Comparison of ENCODE assay signal across 11 cellular contexts in the genomic region with DNA sequence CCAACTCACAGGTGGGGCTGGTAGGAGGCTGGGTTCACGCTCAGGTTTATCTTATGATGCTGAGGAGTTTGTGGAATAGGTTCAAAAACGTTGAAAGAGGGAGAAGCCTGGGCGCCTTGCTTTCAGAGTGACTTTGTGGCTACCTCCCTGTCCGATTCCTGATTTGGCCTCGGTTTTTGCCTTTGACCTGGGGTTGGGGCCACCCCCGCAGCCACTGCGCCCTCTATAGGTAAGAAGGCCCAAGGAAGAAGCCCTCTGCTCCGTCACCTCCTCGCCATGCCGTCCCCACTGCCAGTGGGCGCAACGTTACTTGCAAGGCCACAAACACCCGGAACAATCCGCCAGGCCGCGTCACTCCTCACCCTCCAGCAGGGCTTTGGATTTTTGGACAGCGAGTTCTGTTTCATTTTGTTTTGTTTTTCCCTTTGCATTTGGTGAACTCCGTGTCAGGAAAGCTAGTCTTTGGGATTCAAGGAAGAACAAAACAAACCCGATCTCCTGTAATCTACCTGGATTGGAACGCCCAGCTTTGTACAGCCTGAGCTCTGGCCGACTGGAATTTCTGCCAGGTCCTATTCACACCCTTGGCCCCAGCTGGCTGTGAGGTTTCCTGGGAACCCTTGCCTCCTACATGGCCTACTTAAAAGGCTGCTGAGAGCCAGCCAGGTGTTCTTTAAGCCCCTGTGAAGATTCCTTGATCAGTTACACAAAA.
DNase-seq lines count a peak whose midpoint lies in the region; ATAC-seq, FAIRE-seq and TF ChIP-seq lines count a peak whose summit lies in the region.
"Had no signal": no experiment of that assay in that cellular context is flagged by ENCODE, and none has a peak within 500 bp of the region (broad histone marks: within the 10 kb centered on the region; RNA-seq: fewer than 3 reads in every experiment).

No MANE protein-coding gene starts in this region.

- DNase-seq in D721Med (ENCODE audit: insufficient read length, low spot score) (no peak), GM23338 (ENCODE audit: low spot score) (peak; percentile 88), GM12878 (ENCODE audit: low read depth, low spot score) (no peak), NCI-H524 treated with DMSO at 0.1 percent for 48 hours (lab: John Stamatoyannopoulos, UW) (no peak), DMS 273 (lab: John Stamatoyannopoulos, UW; ENCODE audit: unreplicated experiment) (no peak), medulla oblongata (ENCODE audit: extremely low spot score) (no peak)
- DNase-seq: activated CD4-positive, alpha-beta T cell treated with anti-CD3 and anti-CD28 coated beads, Interleukin-2, amount 10 ng/mL, durations not matched to agents 7 days and 5 days; amniotic stem cell; mesenchymal stem cell had no signal

- H3K27ac Mint-ChIP-seq in GM23338 = 0 out of 2 replicates have a peak overlapping the region, but pooled peaks have one; percentile 57
- H3K27ac Mint-ChIP-seq: activated CD4-positive, alpha-beta T cell treated with anti-CD3 and anti-CD28 coated beads, Interleukin-2, amount 10 ng/mL, durations not matched to agents 7 days and 5 days had no signal

- TF ChIP-seq EP300 in GM12878 (IDR thresholded peaks at IDR 0.05; ENCODE audit: borderline replicate concordance in 1 of 2, control insufficient read depth in 1 of 2, low read depth in 2 of 2, low read length in 2 of 2) = no peak

- peaks cover 18% of the 10 kb centered on the region for H3K4me1 Mint-ChIP-seq in GM23338
- H3K4me1 Mint-ChIP-seq: activated CD4-positive, alpha-beta T cell treated with anti-CD3 and anti-CD28 coated beads, Interleukin-2, amount 10 ng/mL, durations not matched to agents 7 days and 5 days had no signal

- H3K27ac ChIP-seq in GM23338 (ENCODE audit: low read depth) = peak overlapping the region; percentile 72; the same call in 1 of the 2 replicates
- H3K27ac ChIP-seq in GM12878 (ENCODE audit: control insufficient read depth, insufficient read depth) = no peak overlapping the region

- peak; percentile 25 for TF ChIP-seq CTCF in D721Med (IDR thresholded peaks at IDR 0.05; ENCODE audit: insufficient read depth, missing control alignments)
- TF ChIP-seq CTCF in GM23338 (conservative IDR thresholded peaks at IDR 0.05; ENCODE audit: low read depth in 2 of 2) = peak; percentile 70 to 84
- peak; percentile 40 to 58 (median 49) for TF ChIP-seq CTCF in GM12878 (IDR thresholded peaks at IDR 0.05 in 2 of 3, conservative IDR thresholded peaks at IDR 0.05 in 1 of 3; ENCODE audit: control insufficient read depth in 2 of 3, extremely low read depth in 1 of 3, insufficient read depth in 1 of 3, low read depth in 3 of 3, low read length in 3 of 3)

- TF ChIP-seq POLR2A in GM12878 (IDR thresholded peaks at IDR 0.05; ENCODE audit: low read depth, low read length) = no peak

- H3K4me3 ChIP-seq in GM23338 (no peak overlapping the region), GM12878 (no peak overlapping the region), mucosa of stomach (ENCODE audit: low read length) (peak overlapping the region; percentile 7)

- POLR2A ChIA-PET in GM12878 (lab: Charles Lee) = no interaction called here

- no peaks in the 10 kb centered on the region for H3K9me3 ChIP-seq in GM12878 (replicated peaks; ENCODE audit: control insufficient read depth, insufficient read depth, low read length)
- H3K9me3 ChIP-seq in mucosa of stomach (ENCODE audit: control insufficient read depth, low read length) = no peaks in the 10 kb centered on the region

- no peaks in the 10 kb centered on the region for H3K9me2 ChIP-seq in GM23338 (ENCODE audit: insufficient read depth)

- RAD21 ChIA-PET in GM12878 (lab: Charles Lee; ENCODE audit: unreplicated experiment) = interaction anchor here (1.6 kb wide), 1 partner anchor 178 kb away, joined by 3 read pairs; the partner anchor contains the start of gene CBX8

- 31% methylated on average over 21 of the region's 21 CpGs for WGBS in GM12878 (ENCODE audit: insufficient coverage, insufficient replicate concordance, low lambda C conversion rate, missing lambda C conversion rate)

- H3K4me1 ChIP-seq in GM23338 (ENCODE audit: insufficient read depth) = peaks cover 10% of the 10 kb centered on the region
- no peaks in the 10 kb centered on the region for H3K4me1 ChIP-seq in GM12878 (ENCODE audit: control insufficient read depth, insufficient read depth, low read length)
- H3K4me1 ChIP-seq in mucosa of stomach (ENCODE audit: control insufficient read depth, insufficient read depth, low read length) = peaks cover 19% of the 10 kb centered on the region

- peak; percentile 87 for ATAC-seq in GM23338
- ATAC-seq in GM12878 = peak; percentile 56
- ATAC-seq in HG03469 (IDR thresholded peaks at IDR 0.05; ENCODE audit: unreplicated experiment) = no peak

- H3K4me3 Mint-ChIP-seq in GM23338 = no peak overlapping the region
- H3K4me3 Mint-ChIP-seq: activated CD4-positive, alpha-beta T cell treated with anti-CD3 and anti-CD28 coated beads, Interleukin-2, amount 10 ng/mL, durations not matched to agents 7 days and 5 days had no signal

- H3F3A ChIP-seq in GM23338 (replicated peaks; ENCODE audit: low read depth) = peaks cover 19% of the 10 kb centered on the region; the same call in 1 of the 2 replicates

- H3K27me3 ChIP-seq in GM23338 (ENCODE audit: insufficient read depth) = no peaks in the 10 kb centered on the region
- peaks cover 5 to 8% of the 10 kb centered on the region in 2 experiments; a peak in 3 of 4 replicates for H3K27me3 ChIP-seq in GM12878 (replicated peaks in 1 of 2; ENCODE audit: control insufficient read depth in 2 of 2, insufficient read depth in 2 of 2, low read length in 1 of 2)
- no peaks in the 10 kb centered on the region for H3K27me3 ChIP-seq in mucosa of stomach (ENCODE audit: control insufficient read depth, insufficient read depth, low read length)

- in situ Hi-C loops in GM12878 (cut with MboI) = loop anchor here (5.0 kb wide), 1 partner anchor 188 kb away; no protein-coding TSS in a partner anchor

- no TSS peak for BruUV-seq in GM12878 (replicated peaks; lab: Mats Ljungman, UMichigan)

- H3K4me2 ChIP-seq in GM23338 (no peak overlapping the region), GM12878 (ENCODE audit: control insufficient read depth, insufficient read depth) (no peak overlapping the region)

- H3K36me3 Mint-ChIP-seq in GM23338 (ENCODE audit: low read depth) = peaks cover 11% of the 10 kb centered on the region

- H3K9me3 Mint-ChIP-seq in GM23338 = no peaks in the 10 kb centered on the region
- H3K9me3 Mint-ChIP-seq: activated CD4-positive, alpha-beta T cell treated with anti-CD3 and anti-CD28 coated beads, Interleukin-2, amount 10 ng/mL, durations not matched to agents 7 days and 5 days had no signal

- FAIRE-seq in D721Med (lab: Jason Lieb, UNC) (no peak), GM12878 (lab: Jason Lieb, UNC) (no peak)

- H3K79me2 ChIP-seq in GM23338 (replicated peaks; ENCODE audit: insufficient read depth) = peaks cover 19% of the 10 kb centered on the region
- no peaks in the 10 kb centered on the region for H3K79me2 ChIP-seq in GM12878 (ENCODE audit: control insufficient read depth, insufficient read depth, low read length)

- CTCF ChIA-PET in GM12878 (lab: Yijun Ruan, JAX) = interaction anchor here (0.7 to 2.0 kb wide), 11 partner anchors 9 to 230 kb away, joined by 3 to 8 read pairs (median 3); no protein-coding TSS in a partner anchor

- SMC1A ChIA-PET in GM12878 (lab: Charles Lee; ENCODE audit: uncharacterized antibody, unreplicated experiment) = no interaction called here

- intact Hi-C loops in GM12878 (cut with micrococcal nuclease; ENCODE audit: unreplicated experiment) = loop anchor here (2.0 to 10.0 kb wide), 2 partner anchors 130 to 228 kb away; no protein-coding TSS in a partner anchor

- H4K20me1 ChIP-seq in GM23338 (replicated peaks; ENCODE audit: insufficient read depth) (peaks cover 5% of the 10 kb centered on the region; the same call in 1 of the 2 replicates), GM12878 (ENCODE audit: control insufficient read depth, insufficient read depth) (no peaks in the 10 kb centered on the region)

- H2AFZ ChIP-seq in GM23338 (no peak overlapping the region), GM12878 (ENCODE audit: control insufficient read depth, low read depth, low read length) (no peak overlapping the region)

- H3K36me3 ChIP-seq in GM23338 (ENCODE audit: insufficient read depth) (peaks cover 3% of the 10 kb centered on the region; the same call in 1 of the 2 replicates), GM12878 (ENCODE audit: control insufficient read depth in 2 of 2, insufficient read depth in 2 of 2, low read length in 1 of 2) (no peaks in the 10 kb centered on the region), mucosa of stomach (ENCODE audit: control insufficient read depth, insufficient read depth, low read length) (no peaks in the 10 kb centered on the region)

- peak; percentile 31; the same call in 1 of the 2 replicates for TF ChIP-seq RAD21 in GM12878 (IDR thresholded peaks at IDR 0.05; ENCODE audit: insufficient read depth, low read depth, low read length)

- H3K27me3 Mint-ChIP-seq in GM23338 (ENCODE audit: insufficient read depth, low read depth, poor library complexity) = peaks cover 7% of the 10 kb centered on the region
- H3K27me3 Mint-ChIP-seq: activated CD4-positive, alpha-beta T cell treated with anti-CD3 and anti-CD28 coated beads, Interleukin-2, amount 10 ng/mL, durations not matched to agents 7 days and 5 days had no signal

- H3K9ac ChIP-seq in GM12878 (ENCODE audit: control insufficient read depth, insufficient read depth, low read length) = no peak overlapping the region
- H3K9ac ChIP-seq in mucosa of stomach (ENCODE audit: low read length) = peak overlapping the region; percentile 38

TF ChIP-seq in GM23338, 12 proteins besides CTCF, POLR2A, EP300 and RAD21 (continues in another document):
- no peak for TF ChIP-seq ZNF331 (CRISPR knock-in tag; IDR thresholded peaks at IDR 0.05; ENCODE audit: low read depth)
- no peak for TF ChIP-seq EZH2 (IDR thresholded peaks at IDR 0.05; ENCODE audit: low read depth, unreplicated experiment)
- TF ChIP-seq STAT1 (IDR thresholded peaks at IDR 0.05; ENCODE audit: unreplicated experiment) = no peak
- TF ChIP-seq POLR2AphosphoS5 (IDR thresholded peaks at IDR 0.05; ENCODE audit: low read depth) = no peak

TF ChIP-seq in GM12878, 131 proteins besides CTCF, POLR2A, EP300 and RAD21 (continues in another document):
- TF ChIP-seq CBX3 (IDR thresholded peaks at IDR 0.05; ENCODE audit: borderline replicate concordance, low read depth) = no peak

Comparison
In these comparisons a context has a peak if more than half of its experiments do, and no peak if none do; other contexts are left out.
1. CTCF ChIP-seq: peak in every context shown above with its lines; median percentile 77 in GM23338; 49 in GM12878; 25 in D721Med.